In the genomic region with DNA sequence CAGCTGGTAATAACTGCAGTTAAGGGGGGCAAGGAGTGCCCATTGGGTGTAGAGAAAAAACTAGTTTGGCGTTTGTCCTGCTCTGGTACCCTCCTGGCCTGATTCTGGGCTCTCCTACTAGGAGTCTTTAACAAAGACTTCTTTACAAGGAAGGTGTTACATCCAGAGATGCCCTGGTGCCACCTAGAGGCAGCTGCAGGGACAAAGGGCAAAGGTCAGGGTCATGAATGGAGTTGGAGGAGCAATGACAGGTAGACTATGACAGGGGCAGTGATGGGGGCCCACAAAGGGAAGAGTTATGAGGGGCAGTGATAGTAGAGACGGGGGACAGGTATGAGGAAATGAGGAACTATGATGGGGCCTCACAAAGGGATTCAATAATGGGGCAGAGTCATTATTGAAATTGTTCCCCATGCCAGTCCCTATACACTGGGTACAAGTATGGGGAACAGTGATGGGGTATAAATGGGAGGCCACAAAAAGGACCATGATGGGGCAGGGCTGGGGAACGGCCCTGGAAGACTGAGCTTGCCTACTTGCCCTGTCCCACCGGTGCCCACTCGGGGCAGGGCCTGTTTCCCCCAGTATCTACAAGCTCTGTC, we compare ENCODE assay signal across 1 cellular context.
TF ChIP-seq lines count a peak whose summit lies in the region.

No MANE protein-coding gene starts in this region.

TF ChIP-seq in liver, 16 proteins besides CTCF, POLR2A, EP300 and RAD21 (continued from another document):
- no peak for TF ChIP-seq REST (IDR thresholded peaks at IDR 0.05)
- TF ChIP-seq HNF4A (conservative IDR thresholded peaks at IDR 0.05): peak; percentile 87 to 93
- peak; percentile 75 for TF ChIP-seq HNF4G (IDR thresholded peaks at IDR 0.05)
- no peak for TF ChIP-seq FOXA2 (IDR thresholded peaks at IDR 0.05)
